In the genomic region with DNA sequence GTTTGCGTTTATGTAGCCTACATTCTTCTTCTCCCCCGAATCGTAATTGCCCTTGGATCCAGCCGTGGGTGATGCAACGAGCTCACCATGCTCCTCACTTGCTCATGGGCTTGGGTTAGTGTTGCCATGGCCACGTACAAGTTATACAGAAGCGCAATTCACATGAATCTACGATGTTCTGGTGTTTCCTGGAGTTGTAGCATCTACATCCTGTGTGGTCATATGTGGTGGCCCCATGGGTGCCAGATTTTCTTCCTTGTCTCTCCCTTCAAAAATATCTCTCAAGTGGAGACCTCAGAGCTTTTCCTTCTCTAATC, we compare ENCODE assay signal across 11 cellular contexts.
DNase-seq lines count a peak whose midpoint lies in the region; ATAC-seq, FAIRE-seq and TF ChIP-seq lines count a peak whose summit lies in the region.
"Had no signal": no experiment of that assay in that cellular context is flagged by ENCODE, and none has a peak within 500 bp of the region (broad histone marks: within the 10 kb centered on the region; RNA-seq: fewer than 3 reads in every experiment).

No MANE protein-coding gene starts in this region.

- no peak for FAIRE-seq in H54 (lab: Jason Lieb, UNC)
- FAIRE-seq: TTC549 had no signal

- DNase-seq in activated gamma-delta T cell treated with Interleukin-2 at 50 U/mL for 16 hours (peak; percentile 10), activated gamma-delta T cell (lab: John Stamatoyannopoulos, UW) (no peak), Peyer's patch (peak in 2 of 3 donors; percentile 19 to 65), H54 (ENCODE audit: insufficient read length, low spot score) (no peak), DMS53 (lab: John Stamatoyannopoulos, UW) (no peak), retina (no peak)
- DNase-seq in effector memory CD8-positive, alpha-beta T cell = peak; percentile 19 to 34 (median 32)
- DNase-seq in stimulated activated naive CD8-positive, alpha-beta T cell treated with anti-CD3 and anti-CD28 coated beads, Interleukin-15, amount 100 ng/mL, for 72 hours = peak; percentile 55 to 77
- DNase-seq: stomach had no signal

- no peaks in the 10 kb centered on the region for H3K9me3 ChIP-seq in Peyer's patch
- H3K9me3 ChIP-seq: gastroesophageal sphincter, stomach had no signal

- H3K4me3 Mint-ChIP-seq in effector memory CD8-positive, alpha-beta T cell = peak overlapping the region; percentile 20 to 35
- peak overlapping the region; percentile 71 to 77 for H3K4me3 Mint-ChIP-seq in stimulated activated naive CD8-positive, alpha-beta T cell treated with anti-CD3 and anti-CD28 coated beads, Interleukin-15, amount 100 ng/mL, for 72 hours

- H3K27ac ChIP-seq in Peyer's patch = no peak overlapping the region
- H3K27ac ChIP-seq: gastroesophageal sphincter had no signal

- no peaks in the 10 kb centered on the region for H3K9me3 Mint-ChIP-seq in effector memory CD8-positive, alpha-beta T cell
- H3K9me3 Mint-ChIP-seq in stimulated activated naive CD8-positive, alpha-beta T cell treated with anti-CD3 and anti-CD28 coated beads, Interleukin-15, amount 100 ng/mL, for 72 hours = no peaks in the 10 kb centered on the region

- no peaks in the 10 kb centered on the region for H3K27me3 Mint-ChIP-seq in effector memory CD8-positive, alpha-beta T cell
- H3K27me3 Mint-ChIP-seq in stimulated activated naive CD8-positive, alpha-beta T cell treated with anti-CD3 and anti-CD28 coated beads, Interleukin-15, amount 100 ng/mL, for 72 hours = no peaks in the 10 kb centered on the region

- TF ChIP-seq POLR2A in Peyer's patch (IDR thresholded peaks at IDR 0.05) (no peak), H54 (IDR thresholded peaks at IDR 0.05; ENCODE audit: low read depth, low read length) (no peak)

- H3K4me3 ChIP-seq in Peyer's patch = no peak overlapping the region
- H3K4me3 ChIP-seq: gastroesophageal sphincter, stomach had no signal

- TF ChIP-seq CTCF in Peyer's patch (IDR thresholded peaks at IDR 0.05) = no peak

- H3K4me1 Mint-ChIP-seq in effector memory CD8-positive, alpha-beta T cell (ENCODE audit: low read depth in 2 of 2) = peaks cover 32 to 35% of the 10 kb centered on the region in 2 donors
- peaks cover 47% of the 10 kb centered on the region for H3K4me1 Mint-ChIP-seq in stimulated activated naive CD8-positive, alpha-beta T cell treated with anti-CD3 and anti-CD28 coated beads, Interleukin-15, amount 100 ng/mL, for 72 hours

- H3K36me3 ChIP-seq in Peyer's patch = no peaks in the 10 kb centered on the region
- H3K36me3 ChIP-seq: gastroesophageal sphincter, stomach had no signal

- H3K4me1 ChIP-seq in Peyer's patch = no peaks in the 10 kb centered on the region

- H3K27me3 ChIP-seq in Peyer's patch = no peaks in the 10 kb centered on the region
- H3K27me3 ChIP-seq: gastroesophageal sphincter, stomach had no signal

- no peaks in the 10 kb centered on the region for H3K36me3 Mint-ChIP-seq in effector memory CD8-positive, alpha-beta T cell (ENCODE audit: insufficient read depth)

- H3K27ac Mint-ChIP-seq in effector memory CD8-positive, alpha-beta T cell = peak overlapping the region; percentile 33 to 54
- peak overlapping the region; percentile 93 to 99 for H3K27ac Mint-ChIP-seq in stimulated activated naive CD8-positive, alpha-beta T cell treated with anti-CD3 and anti-CD28 coated beads, Interleukin-15, amount 100 ng/mL, for 72 hours

- ATAC-seq in effector memory CD8-positive, alpha-beta T cell (replicated peaks) = peak; percentile 100
- peak; percentile 99 for ATAC-seq in stimulated activated naive CD8-positive, alpha-beta T cell treated with anti-CD3 and anti-CD28 coated beads, Interleukin-15, amount 100 ng/mL, for 72 hours
- ATAC-seq: gastroesophageal sphincter had no signal

Comparison
In these comparisons a context has a peak if more than half of its experiments do, and no peak if none do; other contexts are left out.
1. DNase-seq: peak in activated gamma-delta T cell treated with Interleukin-2 at 50 U/mL for 16 hours (single experiment), Peyer's patch (2 of 3), effector memory CD8-positive, alpha-beta T cell (3 of 3) and stimulated activated naive CD8-positive, alpha-beta T cell treated with anti-CD3 and anti-CD28 coated beads, Interleukin-15, amount 100 ng/mL, for 72 hours (2 of 2); none in activated gamma-delta T cell (single experiment), H54 (single experiment), DMS53 (single experiment) and retina (single experiment).